Comparison of ENCODE assay signal across 14 cellular contexts in the genomic region with DNA sequence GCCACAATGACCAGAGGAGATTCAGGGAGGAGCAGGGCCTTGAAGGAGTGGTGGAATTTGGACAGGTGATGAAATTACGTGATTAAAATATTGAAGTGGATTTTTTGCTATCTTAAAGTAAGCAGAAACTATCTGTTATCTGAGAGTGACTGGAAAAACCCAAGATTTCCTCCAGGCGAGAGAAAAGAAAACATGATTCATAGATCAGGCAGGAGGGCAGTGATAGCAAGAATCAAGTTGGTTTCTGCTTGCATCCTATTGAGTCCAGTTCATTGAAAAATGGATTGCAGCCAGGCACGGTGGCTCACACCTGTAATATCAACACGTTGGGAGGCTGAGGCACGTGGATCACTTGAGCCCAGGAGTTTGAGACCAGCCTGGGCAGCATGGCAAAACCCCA.
"Had no signal": no experiment of that assay in that cellular context is flagged by ENCODE, and none has a peak within 500 bp of the region (broad histone marks: within the 10 kb centered on the region; RNA-seq: fewer than 3 reads in every experiment).

No MANE protein-coding gene starts in this region.

- H3K9me3 Mint-ChIP-seq: activated naive CD4-positive, alpha-beta T cell treated with anti-CD3 and anti-CD28 coated beads for 36 hours; brain; type B pancreatic cell had no signal

- H3K4me1 Mint-ChIP-seq: brain, natural killer cell had no signal

- ATAC-seq: natural killer cell, psoas muscle had no signal

- H3K4me1 ChIP-seq: adrenal gland, esophagus squamous epithelium, psoas muscle had no signal

- H3K27me3 ChIP-seq: adrenal gland, dorsolateral prefrontal cortex, esophagus squamous epithelium had no signal

- H3K27ac ChIP-seq: adrenal gland, dorsolateral prefrontal cortex, esophagus squamous epithelium, psoas muscle had no signal

- H3K4me3 ChIP-seq: adrenal gland, dorsolateral prefrontal cortex, esophagus squamous epithelium, lung, psoas muscle had no signal

- H3K27ac Mint-ChIP-seq: activated naive CD4-positive, alpha-beta T cell treated with anti-CD3 and anti-CD28 coated beads for 36 hours; brain; natural killer cell; type B pancreatic cell had no signal

- H3K9me3 ChIP-seq: adrenal gland, esophagus squamous epithelium, psoas muscle had no signal

- H3K36me3 ChIP-seq: adrenal gland, esophagus squamous epithelium had no signal

- H3K4me3 Mint-ChIP-seq: activated naive CD4-positive, alpha-beta T cell treated with anti-CD3 and anti-CD28 coated beads for 36 hours; brain; natural killer cell; type B pancreatic cell had no signal

- DNase-seq: activated CD4-positive, alpha-beta T cell treated with anti-CD3 and anti-CD28 coated beads for 4 hours; activated naive CD4-positive, alpha-beta T cell treated with anti-CD3 and anti-CD28 coated beads for 36 hours; adrenal gland; dorsolateral prefrontal cortex; esophagus squamous epithelium; foreskin melanocyte; natural killer cell; occipital lobe; psoas muscle; stimulated activated CD4-positive, alpha-beta T cell treated with anti-CD3 and anti-CD28 coated beads, Interleukin-12 subunit alpha, Interleukin-12 subunit beta, amount 100 ng/mL, for 4 hours; stimulated activated naive CD4-positive, alpha-beta T cell had no signal

- H3K36me3 Mint-ChIP-seq: brain, natural killer cell, type B pancreatic cell had no signal
